18 cellular contexts compared by ENCODE assay signal in the genomic region with DNA sequence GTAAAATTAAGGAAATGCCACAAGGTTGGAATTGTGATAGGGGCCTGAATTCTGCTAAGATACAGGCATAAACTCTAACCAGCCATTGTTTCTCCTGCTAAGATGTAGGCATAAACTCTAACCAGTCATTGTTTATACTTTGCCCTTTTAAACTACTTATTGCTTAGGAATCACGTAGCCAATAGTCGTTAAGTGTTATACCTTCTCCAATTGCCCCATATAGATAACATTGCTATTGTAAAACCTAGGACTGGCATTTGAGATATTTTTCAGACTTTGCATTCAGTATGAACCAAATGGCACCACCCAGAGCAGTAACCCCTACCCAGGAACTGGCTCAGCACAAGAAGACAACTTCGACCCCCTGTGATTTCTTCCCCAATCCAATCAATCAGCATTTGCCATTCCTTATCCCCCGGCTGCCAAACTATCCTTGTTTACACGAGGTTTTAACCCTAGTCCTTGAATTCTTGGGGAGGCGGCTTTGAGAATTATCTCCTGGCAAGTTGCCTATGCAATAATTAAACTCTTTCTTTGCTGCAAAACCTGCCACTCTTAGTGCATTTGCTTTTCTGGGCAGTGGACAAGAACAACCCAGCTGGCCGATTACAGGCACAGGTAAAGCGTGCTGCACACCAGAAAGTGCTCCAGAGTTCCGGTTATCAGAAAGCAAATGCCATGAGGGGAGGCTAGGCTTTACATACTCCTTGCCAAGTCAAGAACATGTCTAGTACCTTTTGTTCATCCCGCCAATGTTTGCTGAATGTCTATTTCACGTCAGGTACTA.
A peak's percentile ranks its signal among the peaks of the same experiment; 100 is the strongest.
DNase-seq lines count a peak whose midpoint lies in the region; ATAC-seq and TF ChIP-seq lines count a peak whose summit lies in the region.
"Had no signal": no experiment of that assay in that cellular context is flagged by ENCODE, and none has a peak within 500 bp of the region (broad histone marks: within the 10 kb centered on the region; RNA-seq: fewer than 3 reads in every experiment).

No MANE protein-coding gene starts in this region.

- H2AFZ ChIP-seq in IMR-90 (replicated peaks; ENCODE audit: low read length, poor library complexity): no peak overlapping the region

- no peak overlapping the region for H3K4me2 ChIP-seq in IMR-90 (ENCODE audit: low read depth, low read length)
- H3K4me2 ChIP-seq: A549, SK-N-SH had no signal

- no peaks in the 10 kb centered on the region for H3K27me3 Mint-ChIP-seq in endodermal cell (ENCODE audit: insufficient read depth)
- no peaks in the 10 kb centered on the region for H3K27me3 Mint-ChIP-seq in progenitor cell of endocrine pancreas
- H3K27me3 Mint-ChIP-seq: IgD-negative memory B cell had no signal

- H3K18ac ChIP-seq in IMR-90 (ENCODE audit: low read depth, low read length): no peak overlapping the region

- no peak for TF ChIP-seq POLR2A in IMR-90 (IDR thresholded peaks at IDR 0.05; ENCODE audit: low read depth, low read length)

- no peak overlapping the region for H3K14ac ChIP-seq in IMR-90 (replicated peaks; ENCODE audit: low read depth, low read length)

- H3K9ac ChIP-seq in IMR-90 (ENCODE audit: low read depth, low read length) (no peak overlapping the region), endodermal cell (ENCODE audit: extremely low read depth, low read length, poor library complexity, severe bottlenecking) (no peak overlapping the region)
- H3K9ac ChIP-seq: SK-N-SH had no signal

- H3K9me1 ChIP-seq in IMR-90 (ENCODE audit: insufficient read depth, low read length): peaks cover 5% of the 10 kb centered on the region; the same call in 1 of the 2 replicates

- H4K8ac ChIP-seq in IMR-90 (ENCODE audit: low read depth in 2 of 2, low read length in 2 of 2): no peak overlapping the region

- H3K27ac ChIP-seq in IMR-90 (ENCODE audit: insufficient read depth, low read length) (no peak overlapping the region), endodermal cell (ENCODE audit: low read depth, low read length) (no peak overlapping the region), tibial artery (no peak overlapping the region)
- H3K27ac ChIP-seq: A549, C4-2B had no signal

- no peak overlapping the region for H2BK120ac ChIP-seq in IMR-90 (ENCODE audit: low read depth, low read length)

- no peaks in the 10 kb centered on the region for H3K9me3 Mint-ChIP-seq in endodermal cell
- H3K9me3 Mint-ChIP-seq in progenitor cell of endocrine pancreas (ENCODE audit: low read depth): no peaks in the 10 kb centered on the region
- H3K9me3 Mint-ChIP-seq: IgD-negative memory B cell had no signal

- peaks cover 13% of the 10 kb centered on the region for H3K36me3 ChIP-seq in IMR-90 (ENCODE audit: control insufficient read depth, insufficient read depth, low read length)
- peaks cover 88% of the 10 kb centered on the region for H3K36me3 ChIP-seq in endodermal cell (ENCODE audit: control insufficient read depth, insufficient read depth, low read length)
- no peaks in the 10 kb centered on the region for H3K36me3 ChIP-seq in tibial artery

- H3K27me3 ChIP-seq in IMR-90 (ENCODE audit: control insufficient read depth, insufficient read depth, low read length) (no peaks in the 10 kb centered on the region), endodermal cell (ENCODE audit: control insufficient read depth, insufficient read depth, low read length, poor library complexity, severe bottlenecking) (no peaks in the 10 kb centered on the region), tibial artery (no peaks in the 10 kb centered on the region)

- no peak for TF ChIP-seq CTCF in IMR-90 (conservative IDR thresholded peaks at IDR 0.05; ENCODE audit: low read depth, low read length)
- TF ChIP-seq CTCF in endodermal cell (conservative IDR thresholded peaks at IDR 0.05): no peak
- TF ChIP-seq CTCF in progenitor cell of endocrine pancreas (IDR thresholded peaks at IDR 0.05; ENCODE audit: unreplicated experiment): no peak
- no peak for TF ChIP-seq CTCF in tibial artery (IDR thresholded peaks at IDR 0.05)

- intact Hi-C loops in IMR-90 (cut with micrococcal nuclease) (no loop called here), tibial artery (cut with DNase I; ENCODE audit: low total_unique reads) (no loop called here)

- POLR2A ChIA-PET in IMR-90 (lab: Charles Lee; ENCODE audit: unreplicated experiment): no interaction called here

- H3K79me1 ChIP-seq in IMR-90 (ENCODE audit: low read depth in 1 of 2, low read length in 2 of 2): no peaks in the 10 kb centered on the region

- H3K4me1 ChIP-seq in IMR-90 (ENCODE audit: control insufficient read depth, insufficient read depth, low read length) (no peaks in the 10 kb centered on the region), endodermal cell (ENCODE audit: control insufficient read depth, insufficient read depth, low read length) (peaks cover 29% of the 10 kb centered on the region), tibial artery (no peaks in the 10 kb centered on the region)
- H3K4me1 ChIP-seq: A549 had no signal

- no peaks in the 10 kb centered on the region for H3K9me3 ChIP-seq in IMR-90 (ENCODE audit: control insufficient read depth, insufficient read depth, low read length)
- H3K9me3 ChIP-seq in endodermal cell (ENCODE audit: control insufficient read depth, low read length): no peaks in the 10 kb centered on the region
- no peaks in the 10 kb centered on the region for H3K9me3 ChIP-seq in tibial artery
- H3K9me3 ChIP-seq: A549, SK-N-SH had no signal

- dilution Hi-C loops in IMR-90 (cut with HindIII; ENCODE audit: low sequenced_read_pairs, unreplicated experiment): no loop called here

- no peak overlapping the region for H2BK5ac ChIP-seq in IMR-90 (ENCODE audit: low read depth, low read length, poor library complexity, severe bottlenecking)

- no peak overlapping the region for H2BK15ac ChIP-seq in IMR-90 (ENCODE audit: low read depth, low read length)

- H3K23ac ChIP-seq in IMR-90 (ENCODE audit: low read depth, low read length): no peak overlapping the region

- DNase-seq in COR-L47 (lab: John Stamatoyannopoulos, UW) (peak; percentile 10), IMR-90 (no peak), endodermal cell (no peak), progenitor cell of endocrine pancreas (ENCODE audit: low spot score, unreplicated experiment) (no peak), GM19240 (ENCODE audit: insufficient read length, low spot score) (no peak), tibial artery (no peak)
- DNase-seq in activated CD8-positive, alpha-beta memory T cell treated with anti-CD3 and anti-CD28 coated beads, Interleukin-2, amount 50 U/mL, for 4 hours: no peak
- DNase-seq: H7, Kasumi-1, MM.1S, NCI-H1092 treated with DMSO at 0.1 percent for 48 hours, NCI-H1694 treated with DMSO at 0.1 percent for 48 hours, NCI-H526 treated with DMSO at 0.1 percent for 48 hours, SHP77, SK-N-SH had no signal

- H3K56ac ChIP-seq in IMR-90 (ENCODE audit: extremely low read depth, insufficient read depth, low read length): no peak overlapping the region

- no peaks in the 10 kb centered on the region for H4K20me1 ChIP-seq in IMR-90 (ENCODE audit: insufficient read depth, low read length)

- no peak overlapping the region for H4K91ac ChIP-seq in IMR-90 (ENCODE audit: insufficient read depth, low read depth, low read length)

- H3K4ac ChIP-seq in IMR-90 (ENCODE audit: low read depth, low read length): no peak overlapping the region

- peaks cover 88% of the 10 kb centered on the region for H3K36me3 Mint-ChIP-seq in endodermal cell (ENCODE audit: low read depth)
- H3K36me3 Mint-ChIP-seq in progenitor cell of endocrine pancreas (ENCODE audit: insufficient read depth): peaks cover 70% of the 10 kb centered on the region
- H3K36me3 Mint-ChIP-seq: IgD-negative memory B cell had no signal

- BruUV-seq in IMR-90 (replicated peaks; lab: Mats Ljungman, UMichigan): no TSS peak

- H2BK20ac ChIP-seq in IMR-90 (ENCODE audit: low read depth, low read length): no peak overlapping the region

- TF ChIP-seq RAD21 in IMR-90 (IDR thresholded peaks at IDR 0.05; ENCODE audit: low read length): no peak

- no peak overlapping the region for H2AK9ac ChIP-seq in IMR-90 (replicated peaks; ENCODE audit: low read depth, low read length, poor library complexity)

- H3K4me3 Mint-ChIP-seq in endodermal cell: peak overlapping the region; percentile 3
- no peak overlapping the region for H3K4me3 Mint-ChIP-seq in progenitor cell of endocrine pancreas (ENCODE audit: low read depth)
- H3K4me3 Mint-ChIP-seq: IgD-negative memory B cell had no signal

- 64% methylated on average over 3 of the region's 11 CpGs; no CpG with 5 or more reads in 1 of the 2 experiments for WGBS in IMR-90 (ENCODE audit: extremely low coverage in 2 of 2, insufficient read length in 1 of 2), 2 experiments
- WGBS in endodermal cell (ENCODE audit: insufficient coverage in 1 of 2, insufficient read length in 1 of 2), 2 experiments: 79 to 98% methylated on average over 8 to 11 of the region's 11 CpGs

- CTCF ChIA-PET in IMR-90 (lab: Yijun Ruan, JAX): no interaction called here

- H3K27ac Mint-ChIP-seq in endodermal cell: peak overlapping the region; percentile 38
- peak overlapping the region; percentile 75 for H3K27ac Mint-ChIP-seq in progenitor cell of endocrine pancreas
- H3K27ac Mint-ChIP-seq: IgD-negative memory B cell had no signal

- no peak overlapping the region for H2AK5ac ChIP-seq in IMR-90 (ENCODE audit: low read depth, low read length)

- 0 out of 2 replicates have a peak, but pooled peaks have one; percentile 17 for ATAC-seq in IMR-90 (ENCODE audit: low read depth)
- ATAC-seq: A549 had no signal

- H3K4me1 Mint-ChIP-seq in endodermal cell (peaks cover 38% of the 10 kb centered on the region), progenitor cell of endocrine pancreas (ENCODE audit: low read depth) (peaks cover 20% of the 10 kb centered on the region)
- H3K4me1 Mint-ChIP-seq: IgD-negative memory B cell had no signal

- no peak overlapping the region for H4K5ac ChIP-seq in IMR-90 (ENCODE audit: low read depth, low read length)

- H3K4me3 ChIP-seq in IMR-90 (ENCODE audit: insufficient read depth, low read depth, low read length) (no peak overlapping the region), endodermal cell (ENCODE audit: low read length) (no peak overlapping the region), tibial artery (no peak overlapping the region)
- H3K4me3 ChIP-seq: A549 had no signal

- in situ Hi-C loops in IMR-90 (cut with MboI; ENCODE audit: low sequenced_read_pairs): no loop called here

TF ChIP-seq in IMR-90, 13 proteins besides CTCF, POLR2A, EP300 and RAD21:
- TF ChIP-seq BHLHE40 (IDR thresholded peaks at IDR 0.05; ENCODE audit: low read depth, low read length) (no peak), RCOR1 (IDR thresholded peaks at IDR 0.05; ENCODE audit: insufficient replicate concordance, low read length) (no peak), MXI1 (IDR thresholded peaks at IDR 0.05; ENCODE audit: borderline replicate concordance, low read depth, low read length) (no peak), FOS (IDR thresholded peaks at IDR 0.05; ENCODE audit: low read depth, low read length) (no peak)
